ENCODE assay signal across 28 cellular contexts in the genomic region with DNA sequence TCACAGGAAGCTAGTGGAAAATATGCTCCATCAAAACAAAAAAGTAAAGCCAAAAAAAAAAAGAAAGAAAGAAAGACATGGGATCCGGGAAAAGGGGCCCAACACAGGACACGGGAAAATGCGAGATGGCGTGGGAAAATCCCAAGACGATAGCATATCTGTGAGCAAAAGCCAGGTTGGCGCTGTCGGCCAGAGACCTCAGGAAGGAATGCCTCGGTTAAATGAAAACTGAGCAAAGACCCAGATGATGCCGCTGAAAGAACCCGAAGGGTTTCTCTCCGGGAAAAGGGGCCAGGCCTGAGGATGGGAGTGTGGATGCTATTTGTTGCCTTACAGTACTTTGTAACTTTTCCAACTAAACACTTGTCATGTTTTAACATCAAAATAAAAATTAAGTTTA. TPM values are rescaled to one million over a fixed set of nuclear protein-coding genes. Genes with fewer than 3 reads are reported as not detected.
DNase-seq lines count a peak whose midpoint lies in the region; ATAC-seq, FAIRE-seq and TF ChIP-seq lines count a peak whose summit lies in the region.
"Had no signal": no experiment of that assay in that cellular context is flagged by ENCODE, and none has a peak within 500 bp of the region (broad histone marks: within the 10 kb centered on the region; RNA-seq: fewer than 3 reads in every experiment).

No MANE protein-coding gene starts in this region.

- peaks cover 9% of the 10 kb centered on the region for H3K9me3 Mint-ChIP-seq in activated CD4-positive, alpha-beta T cell treated with anti-CD3 and anti-CD28 coated beads, Interleukin-2, amount 10 ng/mL, durations not matched to agents 24 days and 14 days
- peaks cover 2% of the 10 kb centered on the region for H3K9me3 Mint-ChIP-seq in activated CD4-positive, alpha-beta T cell treated with anti-CD3 and anti-CD28 coated beads for 36 hours (ENCODE audit: low read depth)
- H3K9me3 Mint-ChIP-seq in type B pancreatic cell = no peaks in the 10 kb centered on the region
- H3K9me3 Mint-ChIP-seq: activated T-cell treated with anti-CD3 and anti-CD28 coated beads, Interleukin-2, amount 50 U/mL, for 4 hours had no signal

- no peaks in the 10 kb centered on the region for H3K27me3 Mint-ChIP-seq in activated CD4-positive, alpha-beta T cell treated with anti-CD3 and anti-CD28 coated beads, Interleukin-2, amount 10 ng/mL, durations not matched to agents 24 days and 14 days
- H3K27me3 Mint-ChIP-seq in activated CD4-positive, alpha-beta T cell treated with anti-CD3 and anti-CD28 coated beads for 36 hours = no peaks in the 10 kb centered on the region
- H3K27me3 Mint-ChIP-seq in type B pancreatic cell = no peaks in the 10 kb centered on the region

- no peak for ATAC-seq in activated CD4-positive, alpha-beta T cell treated with anti-CD3 and anti-CD28 coated beads for 36 hours
- no peak for ATAC-seq in HG03135 (IDR thresholded peaks at IDR 0.05; ENCODE audit: unreplicated experiment)
- ATAC-seq: activated T-cell treated with anti-CD3 and anti-CD28 coated beads, Interleukin-2, amount 50 U/mL, for 4 hours; left lung had no signal

- no peak for FAIRE-seq in GM12891 (lab: Jason Lieb, UNC)
- FAIRE-seq: small intestine had no signal

- TF ChIP-seq POLR2A in GM12891 (IDR thresholded peaks at IDR 0.05; ENCODE audit: low read depth, low read length) = no peak

- POLR2A ChIA-PET in activated CD4-positive, alpha-beta T cell treated with anti-CD3 and anti-CD28 coated beads for 36 hours (lab: Charles Lee) = no interaction called here

- intact Hi-C loops in activated CD4-positive, alpha-beta T cell treated with anti-CD3 and anti-CD28 coated beads, Interleukin-2, amount 10 ng/mL, durations not matched to agents 24 days and 14 days (cut with micrococcal nuclease) = no loop called here
- intact Hi-C loops in activated CD4-positive, alpha-beta T cell treated with anti-CD3 and anti-CD28 coated beads for 36 hours (cut with DNase I, micrococcal nuclease) = no loop called here

- peaks cover 3% of the 10 kb centered on the region for H3K36me3 Mint-ChIP-seq in activated CD4-positive, alpha-beta T cell treated with anti-CD3 and anti-CD28 coated beads, Interleukin-2, amount 10 ng/mL, durations not matched to agents 24 days and 14 days (ENCODE audit: low read depth)
- H3K36me3 Mint-ChIP-seq in activated CD4-positive, alpha-beta T cell treated with anti-CD3 and anti-CD28 coated beads for 36 hours (ENCODE audit: low read depth) = no peaks in the 10 kb centered on the region
- no peaks in the 10 kb centered on the region for H3K36me3 Mint-ChIP-seq in type B pancreatic cell
- H3K36me3 Mint-ChIP-seq: CD14-positive monocyte had no signal

- peak overlapping the region; percentile 41 for H3K27ac Mint-ChIP-seq in activated CD4-positive, alpha-beta T cell treated with anti-CD3 and anti-CD28 coated beads, Interleukin-2, amount 10 ng/mL, durations not matched to agents 24 days and 14 days
- no peak overlapping the region for H3K27ac Mint-ChIP-seq in activated CD4-positive, alpha-beta T cell treated with anti-CD3 and anti-CD28 coated beads for 36 hours
- peak overlapping the region; percentile 3 for H3K27ac Mint-ChIP-seq in type B pancreatic cell
- H3K27ac Mint-ChIP-seq: activated naive CD4-positive, alpha-beta T cell treated with anti-CD3 and anti-CD28 coated beads for 36 hours; memory B cell had no signal

- TF ChIP-seq CTCF in type B pancreatic cell (conservative IDR thresholded peaks at IDR 0.05) = no peak

- H3K4me3 Mint-ChIP-seq in activated CD4-positive, alpha-beta T cell treated with anti-CD3 and anti-CD28 coated beads, Interleukin-2, amount 10 ng/mL, durations not matched to agents 24 days and 14 days = no peak overlapping the region
- no peak overlapping the region for H3K4me3 Mint-ChIP-seq in activated CD4-positive, alpha-beta T cell treated with anti-CD3 and anti-CD28 coated beads for 36 hours
- no peak overlapping the region for H3K4me3 Mint-ChIP-seq in type B pancreatic cell
- H3K4me3 Mint-ChIP-seq: activated naive CD4-positive, alpha-beta T cell treated with anti-CD3 and anti-CD28 coated beads for 36 hours; activated T-cell treated with anti-CD3 and anti-CD28 coated beads, Interleukin-2, amount 50 U/mL, for 4 hours; CD14-positive monocyte; memory B cell had no signal

- CTCF ChIA-PET in activated CD4-positive, alpha-beta T cell treated with anti-CD3 and anti-CD28 coated beads for 36 hours (lab: Charles Lee) = no interaction called here

- H3K4me1 Mint-ChIP-seq in activated CD4-positive, alpha-beta T cell treated with anti-CD3 and anti-CD28 coated beads, Interleukin-2, amount 10 ng/mL, durations not matched to agents 24 days and 14 days = no peaks in the 10 kb centered on the region
- H3K4me1 Mint-ChIP-seq in activated CD4-positive, alpha-beta T cell treated with anti-CD3 and anti-CD28 coated beads for 36 hours = no peaks in the 10 kb centered on the region
- no peaks in the 10 kb centered on the region for H3K4me1 Mint-ChIP-seq in type B pancreatic cell (ENCODE audit: unreplicated experiment)
- H3K4me1 Mint-ChIP-seq: CD14-positive monocyte, memory B cell had no signal

- DNase-seq in activated CD4-positive, alpha-beta T cell treated with anti-CD3 and anti-CD28 coated beads, Interleukin-2, amount 10 ng/mL, durations not matched to agents 24 days and 14 days = no peak
- DNase-seq in activated CD4-positive, alpha-beta T cell treated with anti-CD3 and anti-CD28 coated beads for 36 hours = no peak
- DNase-seq in NAMALWA (ENCODE audit: low spot score) (peak; percentile 7), foreskin melanocyte (peak; percentile 8), type B pancreatic cell (ENCODE audit: extremely low spot score, unreplicated experiment) (peak; percentile 32), GM12891 (ENCODE audit: insufficient read length, low spot score) (no peak)
- DNase-seq in stimulated activated naive CD4-positive, alpha-beta T cell (lab: John Stamatoyannopoulos, UW) = no peak
- DNase-seq: 8988T; activated CD4-positive, alpha-beta T cell treated with anti-CD3 and anti-CD28 coated beads for 4 hours; activated CD8-positive, alpha-beta memory T cell treated with anti-CD3 and anti-CD28 coated beads for 24 hours; activated naive CD4-positive, alpha-beta T cell treated with anti-CD3 and anti-CD28 coated beads for 36 hours; activated T-cell treated with anti-CD3 and anti-CD28 coated beads, Interleukin-2, amount 50 U/mL, for 4 hours; brain microvascular endothelial cell; Calu3; DMS79 treated with DMSO at 0.1 percent for 48 hours; effector CD4-positive, alpha-beta T cell; GF-D8; NCI-H1105; NCI-H187; NCI-H2171; NCI-H510A; small intestine; T-helper 9 cell; thyroid gland had no signal

TF ChIP-seq in GM12891, 5 proteins besides CTCF, POLR2A, EP300 and RAD21:
- TF ChIP-seq SPI1 (IDR thresholded peaks at IDR 0.05; ENCODE audit: low read depth, low read length) = no peak
- no peak for TF ChIP-seq POU2F2 (IDR thresholded peaks at IDR 0.05; ENCODE audit: low read depth, low read length)
- no peak for TF ChIP-seq PAX5 (IDR thresholded peaks at IDR 0.05; ENCODE audit: insufficient read depth, low read length, severe bottlenecking)
- no peak for TF ChIP-seq POLR2AphosphoS5 (IDR thresholded peaks at IDR 0.05; ENCODE audit: low read depth, low read length)
- no peak for TF ChIP-seq TAF1 (IDR thresholded peaks at IDR 0.05; ENCODE audit: low read depth, low read length)

RNA-seq across cellular contexts. Expression of gene PPP2R2D, which starts 49.5 kb away (rescaled TPM):
- 33.2 and 36.2 TPM in 2 replicates for total RNA-seq in activated CD4-positive, alpha-beta T cell treated with anti-CD3 and anti-CD28 coated beads, Interleukin-2, amount 10 ng/mL, durations not matched to agents 24 days and 14 days
- 10 to 100 TPM; 30.0 to 39.3 TPM for total RNA-seq in activated CD4-positive, alpha-beta T cell treated with anti-CD3 and anti-CD28 coated beads for 36 hours
- total RNA-seq in type B pancreatic cell (ENCODE audit: low replicate concordance) = 36.6 and 38.1 TPM in 2 replicates
- polyA plus RNA-seq in GM12891 (2012; ENCODE audit: low read depth, missing spikeins) = 19.1 TPM

Comparison
In these comparisons a context has a peak if more than half of its experiments do, and no peak if none do; other contexts are left out.
1. DNase-seq: peak in NAMALWA (single experiment), foreskin melanocyte (single experiment) and type B pancreatic cell (single experiment); none in activated CD4-positive, alpha-beta T cell treated with anti-CD3 and anti-CD28 coated beads, Interleukin-2, amount 10 ng/mL, durations not matched to agents 24 days and 14 days (single experiment), activated CD4-positive, alpha-beta T cell treated with anti-CD3 and anti-CD28 coated beads for 36 hours (single experiment), GM12891 (single experiment) and stimulated activated naive CD4-positive, alpha-beta T cell (0 of 6).